ENCODE assay signal across 18 cellular contexts in genomic region chr2:105977807-105978206, GRCh38.
DNase-seq lines count a peak whose midpoint lies in the region; ATAC-seq and TF ChIP-seq lines count a peak whose summit lies in the region.
"Had no signal": no experiment of that assay in that cellular context is flagged by ENCODE, and none has a peak within 500 bp of the region (broad histone marks: within the 10 kb centered on the region; RNA-seq: fewer than 3 reads in every experiment).

No MANE protein-coding gene starts in this region.

- CTCF ChIA-PET in HCT116 (lab: Charles Lee) (no interaction called here), T-cell (lab: Charles Lee) (no interaction called here)

- BruUV-seq in HCT116 (replicated peaks; lab: Mats Ljungman, UMichigan): no TSS peak

- H3K4me3 Mint-ChIP-seq in activated naive CD4-positive, alpha-beta T cell treated with anti-CD3 and anti-CD28 coated beads, Interleukin-2, amount 50 U/mL, for 24 hours: no peak overlapping the region
- H3K4me3 Mint-ChIP-seq in T-cell: peak overlapping the region in 1 of 3 donors; percentile 37
- peak overlapping the region in 5 of 10 donors; percentile 4 to 40 (median 25) for H3K4me3 Mint-ChIP-seq in naive thymus-derived CD8-positive, alpha-beta T cell
- H3K4me3 Mint-ChIP-seq: CD14-positive monocyte had no signal

- TF ChIP-seq RAD21 in HCT116 (IDR thresholded peaks at IDR 0.05; ENCODE audit: low read depth): no peak

- no peaks in the 10 kb centered on the region for H3K36me3 ChIP-seq in HCT116 (ENCODE audit: control insufficient read depth in 1 of 2, insufficient read depth in 2 of 2, low read length in 2 of 2)
- H3K36me3 ChIP-seq in Karpas-422 (ENCODE audit: insufficient read depth, low read length): no peaks in the 10 kb centered on the region
- H3K36me3 ChIP-seq: SJCRH30 had no signal

- no peak overlapping the region for H2AFZ ChIP-seq in HCT116 (ENCODE audit: low read depth, low read length, poor library complexity, severe bottlenecking)
- no peak overlapping the region for H2AFZ ChIP-seq in Karpas-422 (ENCODE audit: low read length)

- H3K4me1 ChIP-seq in HCT116 (ENCODE audit: control insufficient read depth in 1 of 2, insufficient read depth in 2 of 2, low read length in 2 of 2) (peaks cover 7 to 17% of the 10 kb centered on the region in 2 experiments), Karpas-422 (ENCODE audit: low read length) (no peaks in the 10 kb centered on the region)
- H3K4me1 ChIP-seq: SJCRH30 had no signal

- H3K79me2 ChIP-seq in HCT116 (ENCODE audit: insufficient read depth, low read length) (no peaks in the 10 kb centered on the region), Karpas-422 (ENCODE audit: low read length) (no peaks in the 10 kb centered on the region)

- no peak for TF ChIP-seq CTCF in HCT116 (IDR thresholded peaks at IDR 0.05 in 2 of 3, conservative IDR thresholded peaks at IDR 0.05 in 1 of 3; ENCODE audit: borderline replicate concordance in 1 of 3, insufficient read depth in 1 of 3, low read depth in 2 of 3, low read length in 2 of 3)

- ATAC-seq in activated naive CD4-positive, alpha-beta T cell treated with anti-CD3 and anti-CD28 coated beads, Interleukin-2, amount 50 U/mL, for 72 hours: no peak
- no peak for ATAC-seq in HCT116
- peak in 3 of 4 experiments; percentile 49 to 75 (median 66) for ATAC-seq in T-cell (replicated peaks in 1 of 4)
- ATAC-seq in naive thymus-derived CD8-positive, alpha-beta T cell: peak; percentile 65 to 70
- ATAC-seq: K562 had no signal

- RAD21 ChIA-PET in HCT116 (lab: Charles Lee; ENCODE audit: low non-redundant PET in 1 of 2, low total read pairs in 2 of 2, uncharacterized antibody in 2 of 2, unreplicated experiment in 2 of 2): no interaction called here

- H3K4me3 ChIP-seq in HCT116 (replicated peaks in 1 of 2; ENCODE audit: low read depth in 1 of 2, low read length in 2 of 2) (peak overlapping the region in 1 of 2 experiments; percentile 3; a peak in 1 of 4 replicates), Karpas-422 (ENCODE audit: low read length) (no peak overlapping the region)
- H3K4me3 ChIP-seq: A549, K562, SJCRH30 had no signal

- H3K9ac ChIP-seq in HCT116 (ENCODE audit: low read length): 0 out of 2 replicates have a peak overlapping the region, but pooled peaks have one; percentile 25
- no peak overlapping the region for H3K9ac ChIP-seq in Karpas-422 (ENCODE audit: low read length)

- peak overlapping the region; percentile 60 for H3K4me2 ChIP-seq in HCT116 (ENCODE audit: low read length)
- no peak overlapping the region for H3K4me2 ChIP-seq in Karpas-422 (ENCODE audit: low read depth, low read length, poor library complexity, severe bottlenecking)
- H3K4me2 ChIP-seq: A549 had no signal

- H3K27me3 Mint-ChIP-seq in activated naive CD4-positive, alpha-beta T cell treated with anti-CD3 and anti-CD28 coated beads, Interleukin-2, amount 50 U/mL, for 24 hours: no peaks in the 10 kb centered on the region
- H3K27me3 Mint-ChIP-seq in T-cell: no peaks in the 10 kb centered on the region
- no peaks in the 10 kb centered on the region for H3K27me3 Mint-ChIP-seq in naive thymus-derived CD8-positive, alpha-beta T cell

- H3K9me3 Mint-ChIP-seq in activated naive CD4-positive, alpha-beta T cell treated with anti-CD3 and anti-CD28 coated beads, Interleukin-2, amount 50 U/mL, for 24 hours: no peaks in the 10 kb centered on the region
- H3K9me3 Mint-ChIP-seq in activated naive CD4-positive, alpha-beta T cell treated with anti-CD3 and anti-CD28 coated beads, Interleukin-2, amount 50 U/mL, for 72 hours: no peaks in the 10 kb centered on the region
- H3K9me3 Mint-ChIP-seq in T-cell: no peaks in the 10 kb centered on the region
- H3K9me3 Mint-ChIP-seq in naive thymus-derived CD8-positive, alpha-beta T cell: peaks cover 0 to 10% (median 0%) of the 10 kb centered on the region in 9 donors

- no peaks in the 10 kb centered on the region for H3K36me3 Mint-ChIP-seq in activated naive CD4-positive, alpha-beta T cell treated with anti-CD3 and anti-CD28 coated beads, Interleukin-2, amount 50 U/mL, for 24 hours
- peaks cover 0 to 5% of the 10 kb centered on the region in 2 donors for H3K36me3 Mint-ChIP-seq in activated naive CD4-positive, alpha-beta T cell treated with anti-CD3 and anti-CD28 coated beads, Interleukin-2, amount 50 U/mL, for 72 hours
- H3K36me3 Mint-ChIP-seq in T-cell: no peaks in the 10 kb centered on the region
- no peaks in the 10 kb centered on the region for H3K36me3 Mint-ChIP-seq in naive thymus-derived CD8-positive, alpha-beta T cell
- H3K36me3 Mint-ChIP-seq: CD14-positive monocyte had no signal

- H3K27me3 ChIP-seq in HCT116 (ENCODE audit: insufficient read depth, low read length) (no peaks in the 10 kb centered on the region), Karpas-422 (ENCODE audit: low read length) (no peaks in the 10 kb centered on the region)
- H3K27me3 ChIP-seq: SJCRH30 had no signal

- H3K27ac ChIP-seq in HCT116 (ENCODE audit: low read depth, low read length) (peak overlapping the region; percentile 31; the same call in 1 of the 2 replicates), Karpas-422 (ENCODE audit: low read length) (no peak overlapping the region)
- H3K27ac ChIP-seq: A549, RWPE1, SJCRH30 had no signal

- H3K9me2 ChIP-seq in HCT116 (ENCODE audit: insufficient read depth): no peaks in the 10 kb centered on the region
- no peaks in the 10 kb centered on the region for H3K9me2 ChIP-seq in Karpas-422 (replicated peaks; ENCODE audit: insufficient read depth, low read length)

- H3K27ac Mint-ChIP-seq in activated naive CD4-positive, alpha-beta T cell treated with anti-CD3 and anti-CD28 coated beads, Interleukin-2, amount 50 U/mL, for 24 hours: peak overlapping the region; percentile 94
- H3K27ac Mint-ChIP-seq in activated naive CD4-positive, alpha-beta T cell treated with anti-CD3 and anti-CD28 coated beads, Interleukin-2, amount 50 U/mL, for 72 hours: no peak overlapping the region
- peak overlapping the region; percentile 48 to 72 for H3K27ac Mint-ChIP-seq in T-cell
- H3K27ac Mint-ChIP-seq in naive thymus-derived CD8-positive, alpha-beta T cell: peak overlapping the region; percentile 30 to 89 (median 77)
- H3K27ac Mint-ChIP-seq: CD14-positive monocyte had no signal

- H3K9me3 ChIP-seq in HCT116 (ENCODE audit: control insufficient read depth in 1 of 2, insufficient read depth in 1 of 2, low read depth in 1 of 2, low read length in 2 of 2) (peaks cover 0 to 6% of the 10 kb centered on the region in 2 experiments; a peak in 1 of 4 replicates), Karpas-422 (ENCODE audit: low read length) (no peaks in the 10 kb centered on the region)

- intact Hi-C loops in HCT116 (cut with micrococcal nuclease): no loop called here

- H3K4me1 Mint-ChIP-seq in activated naive CD4-positive, alpha-beta T cell treated with anti-CD3 and anti-CD28 coated beads, Interleukin-2, amount 50 U/mL, for 24 hours: peaks cover 50% of the 10 kb centered on the region
- H3K4me1 Mint-ChIP-seq in T-cell: peaks cover 38 to 52% (median 41%) of the 10 kb centered on the region in 3 donors
- peaks cover 30 to 59% (median 39%) of the 10 kb centered on the region in 4 donors for H3K4me1 Mint-ChIP-seq in naive thymus-derived CD8-positive, alpha-beta T cell
- H3K4me1 Mint-ChIP-seq: CD14-positive monocyte had no signal

- no peak for DNase-seq in activated naive CD4-positive, alpha-beta T cell treated with anti-CD3 and anti-CD28 coated beads, Interleukin-2, amount 50 U/mL, for 72 hours (ENCODE audit: low spot score in 2 of 2)
- DNase-seq in HCT116 (ENCODE audit: low read depth, low spot score) (no peak), T-cell (no peak), D341Med (ENCODE audit: low spot score) (no peak), Karpas-422 (no peak), SK-N-DZ (ENCODE audit: low spot score) (no peak)
- peak in 2 of 10 donors; percentile 33 to 43 for DNase-seq in naive thymus-derived CD8-positive, alpha-beta T cell
- DNase-seq: AML-193, H7, NCI-H1436, NCI-H2029, NCI-H748 treated with DMSO at 0.1 percent for 48 hours, SJCRH30 had no signal

- POLR2A ChIA-PET in HCT116 (lab: Charles Lee): no interaction called here
- POLR2A ChIA-PET in T-cell (lab: Charles Lee): interaction anchor here in 1 of 2 donors (0.8 kb wide), 1 partner anchor 43 kb away, joined by 3 read pairs; no protein-coding TSS in a partner anchor
- POLR2A ChIA-PET in naive thymus-derived CD8-positive, alpha-beta T cell (lab: Charles Lee): no interaction called here

- TF ChIP-seq POLR2A in HCT116 (IDR thresholded peaks at IDR 0.05; ENCODE audit: borderline replicate concordance, extremely low read depth, insufficient read depth, insufficient read length): no peak

- H4K20me1 ChIP-seq in HCT116 (ENCODE audit: insufficient read depth) (no peaks in the 10 kb centered on the region), Karpas-422 (ENCODE audit: insufficient read depth, low read depth, low read length) (no peaks in the 10 kb centered on the region)

TF ChIP-seq in HCT116, 20 proteins besides CTCF, POLR2A, EP300 and RAD21 (continues in another document):
- TF ChIP-seq TCF7L2 (IDR thresholded peaks at IDR 0.05; ENCODE audit: borderline replicate concordance, extremely low read depth, insufficient read depth, insufficient read length): no peak
- no peak for TF ChIP-seq EZH2phosphoT487 (IDR thresholded peaks at IDR 0.05; ENCODE audit: borderline replicate concordance)
- no peak for TF ChIP-seq CEBPB (IDR thresholded peaks at IDR 0.05; ENCODE audit: low read depth)
- TF ChIP-seq MAX (IDR thresholded peaks at IDR 0.05): no peak
- TF ChIP-seq SIN3A (IDR thresholded peaks at IDR 0.05; ENCODE audit: low read depth): no peak
- TF ChIP-seq FOSL1 (IDR thresholded peaks at IDR 0.05; ENCODE audit: low read depth): no peak
- no peak for TF ChIP-seq SP1 (IDR thresholded peaks at IDR 0.05; ENCODE audit: low read depth)
- no peak for TF ChIP-seq ZBTB33 (IDR thresholded peaks at IDR 0.05; ENCODE audit: extremely low read depth, insufficient replicate concordance, low read length)

Comparison
In these comparisons a context has a peak if more than half of its experiments do, and no peak if none do; other contexts are left out.
1. H3K27ac Mint-ChIP-seq: peak in activated naive CD4-positive, alpha-beta T cell treated with anti-CD3 and anti-CD28 coated beads, Interleukin-2, amount 50 U/mL, for 24 hours (single experiment), T-cell (2 of 2) and naive thymus-derived CD8-positive, alpha-beta T cell (10 of 10); none in activated naive CD4-positive, alpha-beta T cell treated with anti-CD3 and anti-CD28 coated beads, Interleukin-2, amount 50 U/mL, for 72 hours (0 of 2).
2. ATAC-seq: peak in T-cell (3 of 4) and naive thymus-derived CD8-positive, alpha-beta T cell (2 of 2); none in activated naive CD4-positive, alpha-beta T cell treated with anti-CD3 and anti-CD28 coated beads, Interleukin-2, amount 50 U/mL, for 72 hours (0 of 2) and HCT116 (single experiment).